ENCODE assay signal across 8 cellular contexts in the genomic region with DNA sequence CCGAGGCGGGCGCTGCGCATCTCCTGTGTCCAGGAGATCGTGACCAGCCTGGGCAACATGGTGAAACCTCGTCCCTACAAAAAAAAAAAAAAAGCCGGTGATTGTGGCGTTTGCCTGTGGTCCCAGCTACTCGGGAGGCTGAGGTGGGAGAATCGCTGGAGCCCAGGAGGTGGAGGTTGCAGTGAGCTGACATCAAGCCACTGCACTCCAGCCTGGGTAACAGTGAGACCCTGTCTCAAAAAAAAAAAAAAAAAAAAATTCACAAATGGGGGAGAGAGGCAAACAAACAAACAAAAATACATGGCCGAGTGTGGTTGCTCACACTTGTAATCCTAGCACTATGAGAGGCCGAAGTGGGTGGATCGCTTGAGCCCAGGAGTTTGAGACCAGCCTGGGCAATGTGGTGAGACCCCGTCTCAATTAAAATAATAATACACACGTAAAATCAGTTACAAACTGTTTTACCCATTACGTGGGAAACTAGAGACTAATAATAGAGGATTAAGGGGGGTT. TPM values are rescaled to one million over a fixed set of nuclear protein-coding genes. Genes with fewer than 3 reads are reported as not detected.
DNase-seq lines count a peak whose midpoint lies in the region; ATAC-seq and TF ChIP-seq lines count a peak whose summit lies in the region.

No MANE protein-coding gene starts in this region.

- peaks cover 1% of the 10 kb centered on the region; the same call in 1 of the 2 replicates for H3K36me3 ChIP-seq in H7 (replicated peaks; ENCODE audit: control insufficient read depth, insufficient read depth, low read length)

- in situ Hi-C loops in GM13976 (cut with MboI; ENCODE audit: low sequenced_read_pairs, unreplicated experiment), result no loop called here

- peak overlapping the region; percentile 93 to 96 for H3K27ac Mint-ChIP-seq in T-cell

- H3K4me1 Mint-ChIP-seq in T-cell, result peaks cover 41 to 52% (median 48%) of the 10 kb centered on the region in 3 donors

- H3K9me3 Mint-ChIP-seq in T-cell, result no peaks in the 10 kb centered on the region

- H3K4me3 ChIP-seq in H7 (ENCODE audit: insufficient read depth, low read depth, low read length), result peak overlapping the region; percentile 74
- H3K4me3 ChIP-seq in fibroblast of villous mesenchyme (ENCODE audit: low read depth, low read length), result peak overlapping the region; percentile 99
- H3K4me3 ChIP-seq in skeletal muscle cell (ENCODE audit: low read depth, low read length), result peak overlapping the region; percentile 94

- CTCF ChIA-PET in T-cell (lab: Charles Lee), result interaction anchor here (0.6 to 1.1 kb wide), 5 partner anchors 9 to 1555 kb away, joined by 3 to 7 read pairs (median 3); partner anchors contain the start of genes DTL (in 1 of the 2) and INTS7 (in 1 of the 2)

- no peak for DNase-seq in H7
- peak in 1 of 34 experiments; percentile 23 for DNase-seq in T-cell
- DNase-seq in fibroblast of villous mesenchyme (ENCODE audit: low read depth), result no peak
- no peak for DNase-seq in skeletal muscle cell (ENCODE audit: low read depth)
- DNase-seq in GM13976 (ENCODE audit: low spot score), result no peak

- no peaks in the 10 kb centered on the region for H3K27me3 Mint-ChIP-seq in T-cell

- peak overlapping the region; percentile 98 for H3K4me3 Mint-ChIP-seq in T-cell

- POLR2A ChIA-PET in T-cell (lab: Charles Lee), result interaction anchor here (0.6 to 0.7 kb wide), 4 partner anchors 178 to 1836 kb away, joined by 3 to 7 read pairs (median 4); no protein-coding TSS in a partner anchor

- TF ChIP-seq CTCF in fibroblast of villous mesenchyme (IDR thresholded peaks at IDR 0.05; ENCODE audit: insufficient read depth, low read depth, low read length), result no peak
- TF ChIP-seq CTCF in GM13976 (IDR thresholded peaks at IDR 0.05; ENCODE audit: borderline replicate concordance, control extremely low read depth, extremely low read depth, insufficient read depth, missing control alignments), result no peak

- ATAC-seq in T-cell (replicated peaks in 1 of 4), result no peak
- ATAC-seq in HG03520 (IDR thresholded peaks at IDR 0.05; ENCODE audit: unreplicated experiment), result no peak
- no peak for ATAC-seq in HG02973 (IDR thresholded peaks at IDR 0.05; ENCODE audit: unreplicated experiment)
- ATAC-seq in GM18870 (IDR thresholded peaks at IDR 0.05; ENCODE audit: unreplicated experiment), result no peak

- H3K36me3 Mint-ChIP-seq in T-cell, result peaks cover 17% of the 10 kb centered on the region

- H3K27me3 ChIP-seq in H7 (ENCODE audit: control insufficient read depth, insufficient read depth, low read length), result no peaks in the 10 kb centered on the region

RNA-seq across cellular contexts. Expression of gene TATDN3, which starts 0.8 kb away (rescaled TPM):
- total RNA-seq in H7 (2014; rRNA removed; shearing (Covaris generic)), result 22.5 and 28.8 TPM in 2 replicates
- total RNA-seq in T-cell, result 10 to 100 TPM in 4 of 5 donors, 1 to 10 TPM in 1; 9.5 to 14.7 (median 12.9) TPM
- total RNA-seq in fibroblast of villous mesenchyme, result 10.6 and 15.5 TPM in 2 replicates

RNA-seq across cellular contexts. Expression of gene NSL1, which starts 0.9 kb away (rescaled TPM):
- 108 and 112 TPM in 2 replicates for total RNA-seq in H7 (2014; rRNA removed; shearing (Covaris generic))
- 10 to 100 TPM; 24.2 to 37.8 (median 29.7) TPM for total RNA-seq in T-cell
- 36.7 and 42.3 TPM in 2 replicates for total RNA-seq in fibroblast of villous mesenchyme

RNA-seq across cellular contexts. Expression of gene SPATA45, which starts 55.0 kb away (rescaled TPM):
- 0.38 and 0.63 TPM in 2 replicates for total RNA-seq in H7 (2014; rRNA removed; shearing (Covaris generic))
- total RNA-seq in T-cell (under 1 TPM in 1 of 5 donors, not detected in 4; 0.57 TPM), fibroblast of villous mesenchyme (0.43 TPM in 1 of 2 replicates, not detected in the other)
